11 cellular contexts compared by ENCODE assay signal in the genomic region with DNA sequence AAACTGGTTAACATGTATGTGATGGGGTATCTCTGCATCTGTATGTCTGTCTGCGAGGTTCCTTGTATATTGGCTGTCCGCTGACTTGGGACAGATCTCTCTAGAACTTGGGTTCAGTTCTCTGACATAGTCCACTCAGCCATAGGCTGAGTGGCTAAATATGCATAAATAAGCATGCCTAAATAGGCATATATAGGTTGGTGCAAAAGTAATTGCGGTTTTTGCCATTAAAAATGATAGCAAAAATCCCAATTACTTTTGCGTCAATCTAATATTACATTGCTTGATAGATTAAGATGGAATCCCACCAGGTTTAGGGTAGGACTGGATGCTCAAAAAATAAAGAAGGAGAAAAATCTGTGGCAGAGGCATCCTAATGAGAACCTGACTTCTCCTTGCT. TPM values are rescaled to one million over a fixed set of nuclear protein-coding genes. Genes with fewer than 3 reads are reported as not detected.
"Had no signal": no experiment of that assay in that cellular context is flagged by ENCODE, and none has a peak within 500 bp of the region (broad histone marks: within the 10 kb centered on the region; RNA-seq: fewer than 3 reads in every experiment).

No MANE protein-coding gene starts in this region.

- H3K4me3 ChIP-seq: GM23248, HAP-1 had no signal

- ATAC-seq: HCT116 had no signal

- H3K36me3 ChIP-seq: HAP-1 had no signal

- H3K27ac ChIP-seq: GM23248, HL-60, KMS-11 had no signal

- H3K9me3 ChIP-seq: HAP-1 had no signal

- DNase-seq: GM23248, GOT3, H7, IMR-90, KBM-7 had no signal

- H3K4me1 ChIP-seq: HAP-1 had no signal

RNA-seq across cellular contexts. Expression of a gene that starts 8.8 kb away (rescaled TPM):
- total RNA-seq: GM23248, H4, HT1080, IMR-90 had no signal
- polyA plus RNA-seq: GM23248, IMR-90 had no signal

RNA-seq across cellular contexts. Expression of a gene that starts 46.5 kb away (rescaled TPM):
- total RNA-seq: GM23248, HT1080, IMR-90 had no signal
- polyA plus RNA-seq: IMR-90 had no signal
